ENCODE assay signal across 8 cellular contexts in genomic region chr5:96657068-96657467, GRCh38. TPM values are rescaled to one million over a fixed set of nuclear protein-coding genes. Genes with fewer than 3 reads are reported as not detected.
DNase-seq lines count a peak whose midpoint lies in the region; ATAC-seq and TF ChIP-seq lines count a peak whose summit lies in the region.

No MANE protein-coding gene starts in this region.

- H3K27ac Mint-ChIP-seq in type B pancreatic cell: peak overlapping the region; percentile 96

- peak overlapping the region; percentile 67 for H3K4me3 Mint-ChIP-seq in type B pancreatic cell

- H3K9me3 Mint-ChIP-seq in type B pancreatic cell: peaks cover 5% of the 10 kb centered on the region

- peak; percentile 53 for DNase-seq in GM10266 (ENCODE audit: extremely low spot score)
- peak; percentile 17 for DNase-seq in HuH-7 (ENCODE audit: low spot score)
- peak; percentile 10 to 17 for DNase-seq in activated CD4-positive, alpha-beta T cell treated with anti-CD3 and anti-CD28 coated beads, Interleukin-2, amount 50 U/mL, for 4 hours
- DNase-seq in fibroblast of the aortic adventitia (ENCODE audit: low read depth): peak; percentile 92
- no peak for DNase-seq in type B pancreatic cell (ENCODE audit: extremely low spot score, unreplicated experiment)
- no peak for DNase-seq in thyroid gland
- no peak for DNase-seq in NCI-H1092 (lab: John Stamatoyannopoulos, UW)

- ATAC-seq in GM21723 (IDR thresholded peaks at IDR 0.05; ENCODE audit: unreplicated experiment): peak; percentile 59

- peaks cover 11% of the 10 kb centered on the region for H3K27me3 Mint-ChIP-seq in type B pancreatic cell

- H3K27me3 ChIP-seq in thyroid gland: no peaks in the 10 kb centered on the region

- H3K4me1 ChIP-seq in thyroid gland: no peaks in the 10 kb centered on the region

- 70 to 92% methylated on average over 3 of the region's 3 CpGs for WGBS in thyroid gland, 2 donors

- no peak for TF ChIP-seq CTCF in GM10266 (IDR thresholded peaks at IDR 0.05; ENCODE audit: control insufficient read depth, insufficient read depth, low read depth, missing control alignments)
- no peak for TF ChIP-seq CTCF in fibroblast of the aortic adventitia (IDR thresholded peaks at IDR 0.05; ENCODE audit: insufficient read depth, low read length)
- TF ChIP-seq CTCF in type B pancreatic cell (conservative IDR thresholded peaks at IDR 0.05): no peak
- no peak for TF ChIP-seq CTCF in thyroid gland (IDR thresholded peaks at IDR 0.05)

- H3K4me1 Mint-ChIP-seq in type B pancreatic cell (ENCODE audit: unreplicated experiment): peaks cover 26% of the 10 kb centered on the region

- H3K27ac ChIP-seq in thyroid gland: no peak overlapping the region

- H3K4me3 ChIP-seq in fibroblast of the aortic adventitia (ENCODE audit: low read depth, low read length): no peak overlapping the region
- no peak overlapping the region for H3K4me3 ChIP-seq in thyroid gland (replicated peaks in 1 of 3)

- TF ChIP-seq POLR2A in thyroid gland (IDR thresholded peaks at IDR 0.05): no peak

- H3K36me3 ChIP-seq in thyroid gland: no peaks in the 10 kb centered on the region

- intact Hi-C loops in thyroid gland (cut with DNase I): no loop called here

- no peaks in the 10 kb centered on the region for H3K9me3 ChIP-seq in thyroid gland

- H3K36me3 Mint-ChIP-seq in type B pancreatic cell: no peaks in the 10 kb centered on the region

RNA-seq across cellular contexts. Expression of gene CAST, which starts 5.1 kb away (rescaled TPM):
- total RNA-seq in fibroblast of the aortic adventitia (ENCODE audit: low replicate concordance): 388 and 398 TPM in 2 replicates
- 239 and 388 TPM in 2 replicates for total RNA-seq in type B pancreatic cell (ENCODE audit: low replicate concordance)
- 100 to 1,000 TPM; 177 to 278 (median 236) TPM for total RNA-seq in thyroid gland

Comparison
In these comparisons a context has a peak if more than half of its experiments do, and no peak if none do; other contexts are left out.
1. DNase-seq: peak in GM10266 (single experiment), HuH-7 (single experiment), activated CD4-positive, alpha-beta T cell treated with anti-CD3 and anti-CD28 coated beads, Interleukin-2, amount 50 U/mL, for 4 hours (2 of 2) and fibroblast of the aortic adventitia (single experiment); none in type B pancreatic cell (single experiment), thyroid gland (0 of 2) and NCI-H1092 (single experiment).